Comparison of ENCODE assay signal across 16 cellular contexts in the genomic region with DNA sequence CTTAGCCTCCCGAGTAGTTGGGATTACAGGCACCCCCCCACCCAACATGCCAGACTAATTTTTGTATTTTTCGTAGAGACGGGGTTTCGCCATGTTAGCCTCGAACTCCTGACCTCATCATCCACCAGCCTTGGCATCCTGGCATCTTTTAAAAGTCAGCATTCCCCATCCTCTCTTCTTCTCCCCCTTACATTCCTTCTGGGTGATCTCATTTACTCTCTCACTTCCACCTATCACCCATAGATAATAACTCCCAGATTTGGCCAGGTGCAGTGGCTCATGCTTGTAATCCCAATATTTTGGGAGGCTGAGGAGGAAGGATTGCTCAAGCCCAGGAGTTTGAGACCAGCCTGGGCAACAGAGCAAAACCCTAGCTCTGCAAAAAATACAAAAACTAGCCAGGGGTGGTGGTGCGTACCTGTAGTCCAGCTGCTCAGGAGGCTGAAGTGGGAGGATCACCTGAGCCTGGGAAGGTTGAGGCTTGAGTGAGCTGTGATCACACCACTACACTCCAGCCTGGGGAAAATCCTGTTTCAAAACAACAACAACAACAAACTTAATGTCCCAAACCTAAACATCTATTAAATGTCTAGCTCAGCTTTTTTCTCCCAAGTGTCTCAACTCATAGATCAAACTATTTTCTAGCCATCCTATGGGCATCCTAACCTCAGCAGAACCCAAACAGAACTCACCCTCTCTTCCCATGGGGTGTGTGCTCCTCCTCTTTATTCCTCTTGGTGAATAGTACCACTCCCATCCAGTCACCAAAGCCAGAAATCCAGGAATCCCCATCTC. TPM values are rescaled to one million over a fixed set of nuclear protein-coding genes. Genes with fewer than 3 reads are reported as not detected.
DNase-seq lines count a peak whose midpoint lies in the region; ATAC-seq lines count a peak whose summit lies in the region.
"Had no signal": no experiment of that assay in that cellular context is flagged by ENCODE, and none has a peak within 500 bp of the region (broad histone marks: within the 10 kb centered on the region; RNA-seq: fewer than 3 reads in every experiment).

No MANE protein-coding gene starts in this region.

- peak; percentile 8 for DNase-seq in EL
- DNase-seq in NCI-H226, result peak; percentile 46
- DNase-seq in effector memory CD8-positive, alpha-beta T cell, result no peak
- DNase-seq in stimulated activated naive B cell treated with anti-CD40 and anti-IgM and Interleukin-4, amounts not matched to agents 10 μg/mL and 1 μg/mL and 100 μg/mL, for 72 hours, result no peak
- no peak for DNase-seq in amniotic stem cell (lab: John Stamatoyannopoulos, UW)
- DNase-seq in sciatic nerve (ENCODE audit: low spot score), result no peak
- no peak for DNase-seq in RKO (ENCODE audit: low spot score)
- DNase-seq: AML-193, COR-L47, GDM1, HCEC 1CT, NCI-H1048, NCI-H1436, NCI-H1930, NCI-H526, SJCRH30 had no signal

- H3K27me3 Mint-ChIP-seq in effector memory CD8-positive, alpha-beta T cell, result peaks cover 15 to 35% of the 10 kb centered on the region in 2 donors
- peaks cover 5 to 31% of the 10 kb centered on the region in 2 donors for H3K27me3 Mint-ChIP-seq in stimulated activated naive B cell treated with anti-CD40 and anti-IgM and Interleukin-4, amounts not matched to agents 10 μg/mL and 1 μg/mL and 100 μg/mL, for 72 hours

- intact Hi-C loops in sciatic nerve (cut with DNase I), result no loop called here

- no peak overlapping the region for H3K4me3 Mint-ChIP-seq in effector memory CD8-positive, alpha-beta T cell
- no peak overlapping the region for H3K4me3 Mint-ChIP-seq in stimulated activated naive B cell treated with anti-CD40 and anti-IgM and Interleukin-4, amounts not matched to agents 10 μg/mL and 1 μg/mL and 100 μg/mL, for 72 hours

- ATAC-seq in effector memory CD8-positive, alpha-beta T cell (replicated peaks), result no peak
- no peak for ATAC-seq in stimulated activated naive B cell treated with anti-CD40 and anti-IgM and Interleukin-4, amounts not matched to agents 10 μg/mL and 1 μg/mL and 100 μg/mL, for 72 hours (replicated peaks)
- ATAC-seq in sciatic nerve, result no peak

- H3K4me1 Mint-ChIP-seq in effector memory CD8-positive, alpha-beta T cell (ENCODE audit: low read depth in 2 of 2), result no peaks in the 10 kb centered on the region
- H3K4me1 Mint-ChIP-seq in stimulated activated naive B cell treated with anti-CD40 and anti-IgM and Interleukin-4, amounts not matched to agents 10 μg/mL and 1 μg/mL and 100 μg/mL, for 72 hours, result peaks cover 30 to 33% of the 10 kb centered on the region in 2 donors

- peak overlapping the region; percentile 27 to 61 for H3K27ac Mint-ChIP-seq in effector memory CD8-positive, alpha-beta T cell
- H3K27ac Mint-ChIP-seq in stimulated activated naive B cell treated with anti-CD40 and anti-IgM and Interleukin-4, amounts not matched to agents 10 μg/mL and 1 μg/mL and 100 μg/mL, for 72 hours, result peak overlapping the region; percentile 27

- H3K36me3 Mint-ChIP-seq in effector memory CD8-positive, alpha-beta T cell (ENCODE audit: insufficient read depth), result peaks cover 9% of the 10 kb centered on the region
- peaks cover 16 to 52% of the 10 kb centered on the region in 2 donors for H3K36me3 Mint-ChIP-seq in stimulated activated naive B cell treated with anti-CD40 and anti-IgM and Interleukin-4, amounts not matched to agents 10 μg/mL and 1 μg/mL and 100 μg/mL, for 72 hours

- peaks cover 9 to 21% of the 10 kb centered on the region in 2 donors for H3K9me3 Mint-ChIP-seq in effector memory CD8-positive, alpha-beta T cell
- H3K9me3 Mint-ChIP-seq in stimulated activated naive B cell treated with anti-CD40 and anti-IgM and Interleukin-4, amounts not matched to agents 10 μg/mL and 1 μg/mL and 100 μg/mL, for 72 hours, result peaks cover 15 to 38% of the 10 kb centered on the region in 2 donors

RNA-seq across cellular contexts. Expression of gene SSTR2, which starts 16.1 kb away (rescaled TPM):
- 1.0 TPM for total RNA-seq in sciatic nerve

RNA-seq across cellular contexts. Expression of gene COG1, which starts 44.1 kb away (rescaled TPM):
- 49.8 TPM for total RNA-seq in sciatic nerve

RNA-seq across cellular contexts. Expression of gene SLC39A11, which starts 56.2 kb away (rescaled TPM):
- 22.7 TPM for total RNA-seq in sciatic nerve

Comparison
In these comparisons a context has a peak if more than half of its experiments do, and no peak if none do; other contexts are left out.
1. DNase-seq: peak in EL (single experiment) and NCI-H226 (single experiment); none in effector memory CD8-positive, alpha-beta T cell (0 of 3), stimulated activated naive B cell treated with anti-CD40 and anti-IgM and Interleukin-4, amounts not matched to agents 10 μg/mL and 1 μg/mL and 100 μg/mL, for 72 hours (single experiment), amniotic stem cell (single experiment), sciatic nerve (single experiment) and RKO (single experiment).